In genomic region chr18:49487711-49488310, GRCh38 we compare ENCODE assay signal across 8 cellular contexts. TPM values are rescaled to one million over a fixed set of nuclear protein-coding genes. Genes with fewer than 3 reads are reported as not detected.
DNase-seq lines count a peak whose midpoint lies in the region; ATAC-seq and TF ChIP-seq lines count a peak whose summit lies in the region.

No MANE protein-coding gene starts in this region.

- intact Hi-C loops in ascending aorta (cut with DNase I): loop anchor here (1.0 to 10.0 kb wide), 6 partner anchors 327 to 1556 kb away; partner anchors contain the start of genes MBD1, SMAD2 and SMAD4

- DNase-seq in AG04450 (ENCODE audit: low read depth, low spot score): no peak
- DNase-seq in ascending aorta (ENCODE audit: low spot score in 2 of 2): no peak
- DNase-seq in GOT3 (lab: John Stamatoyannopoulos, UW): no peak
- DNase-seq in stimulated activated naive CD4-positive, alpha-beta T cell treated with Interleukin-2 at 50 U/mL for 16 hours (lab: John Stamatoyannopoulos, UW): no peak

- H3K9me3 ChIP-seq in AG04450 (ENCODE audit: control insufficient read depth, insufficient read depth, low read length) (no peaks in the 10 kb centered on the region; the same call in 1 of the 2 replicates), KOPT-K1 (ENCODE audit: insufficient read depth, low read length, poor library complexity, severe bottlenecking) (no peaks in the 10 kb centered on the region), ascending aorta (no peaks in the 10 kb centered on the region), mucosa of rectum (ENCODE audit: control insufficient read depth in 2 of 2, low read length in 2 of 2) (no peaks in the 10 kb centered on the region)

- TF ChIP-seq CTCF in AG04450 (IDR thresholded peaks at IDR 0.05; ENCODE audit: low read depth, low read length) (no peak), ascending aorta (IDR thresholded peaks at IDR 0.05) (no peak)

- POLR2A ChIA-PET in AG04450 (lab: Yijun Ruan, JAX): interaction anchor here (0.5 to 1.7 kb wide), 5 partner anchors 9 to 375 kb away, joined by 3 to 14 read pairs (median 4); no protein-coding TSS in a partner anchor

- H3K4me3 ChIP-seq in AG04450 (ENCODE audit: low read depth, low read length): peak overlapping the region; percentile 89
- peak overlapping the region; percentile 58 to 96 for H3K4me3 ChIP-seq in ascending aorta
- peak overlapping the region; percentile 86 to 89 for H3K4me3 ChIP-seq in mucosa of rectum (ENCODE audit: low read length in 2 of 2)

- H3K27me3 ChIP-seq in AG04450 (ENCODE audit: control insufficient read depth, insufficient read depth, low read length) (no peaks in the 10 kb centered on the region), ascending aorta (no peaks in the 10 kb centered on the region), mucosa of rectum (ENCODE audit: control insufficient read depth in 2 of 2, insufficient read depth in 2 of 2, low read length in 2 of 2) (no peaks in the 10 kb centered on the region)

- peak overlapping the region; percentile 86 for H3K27ac ChIP-seq in AG04450 (ENCODE audit: low read depth, low read length)
- H3K27ac ChIP-seq in KOPT-K1 (ENCODE audit: low read depth, low read length, poor library complexity, severe bottlenecking): peak overlapping the region; percentile 70
- peak overlapping the region; percentile 93 to 98 for H3K27ac ChIP-seq in ascending aorta
- H3K27ac ChIP-seq in mucosa of rectum (ENCODE audit: low read depth in 2 of 2, low read length in 2 of 2): peak overlapping the region; percentile 95 to 97

- H3K4me1 ChIP-seq in ascending aorta: peaks cover 4 to 13% of the 10 kb centered on the region in 2 donors
- H3K4me1 ChIP-seq in mucosa of rectum (ENCODE audit: control insufficient read depth in 2 of 2, insufficient read depth in 2 of 2, low read length in 2 of 2): peaks cover 26 to 36% of the 10 kb centered on the region in 2 donors

- H3K36me3 ChIP-seq in KOPT-K1 (ENCODE audit: insufficient read depth, low read length): peaks cover 59% of the 10 kb centered on the region
- H3K36me3 ChIP-seq in ascending aorta: peaks cover 21 to 39% of the 10 kb centered on the region in 2 donors
- peaks cover 35 to 37% of the 10 kb centered on the region in 2 donors for H3K36me3 ChIP-seq in mucosa of rectum (ENCODE audit: control insufficient read depth in 2 of 2, insufficient read depth in 2 of 2, low read length in 2 of 2)

- peak overlapping the region; percentile 79 to 91 for H3K9ac ChIP-seq in mucosa of rectum (ENCODE audit: low read depth in 1 of 2, low read length in 2 of 2)

- no peak for ATAC-seq in HG02981 (IDR thresholded peaks at IDR 0.05; ENCODE audit: unreplicated experiment)
- no peak for ATAC-seq in HG03520 (IDR thresholded peaks at IDR 0.05; ENCODE audit: unreplicated experiment)

- CTCF ChIA-PET in AG04450 (lab: Charles Lee): no interaction called here

RNA-seq across cellular contexts. Expression of gene C18orf32, which starts 0.8 kb away (rescaled TPM):
- polyA plus RNA-seq in AG04450 (2011; rRNA removed): 31.9 and 47.6 TPM in 2 replicates
- polyA minus RNA-seq in AG04450 (2011; rRNA and poly(A)+ RNA removed): 2.3 and 2.8 TPM in 2 replicates
- 7.8 TPM for total RNA-seq in ascending aorta

RNA-seq across cellular contexts. Expression of gene RPL17, which starts 4.5 kb away (rescaled TPM):
- 5,423 and 5,450 TPM in 2 replicates for polyA plus RNA-seq in AG04450 (2011; rRNA removed)
- polyA minus RNA-seq in AG04450 (2011; rRNA and poly(A)+ RNA removed): 692 and 788 TPM in 2 replicates
- 799 TPM for total RNA-seq in ascending aorta

RNA-seq across cellular contexts. Expression of gene DYM, which starts 27.4 kb away (rescaled TPM):
- polyA plus RNA-seq in AG04450 (2011; rRNA removed): 70.7 and 80.6 TPM in 2 replicates
- polyA minus RNA-seq in AG04450 (2011; rRNA and poly(A)+ RNA removed): 69.1 and 96.6 TPM in 2 replicates
- total RNA-seq in ascending aorta: 250 TPM
